19 cellular contexts compared by ENCODE assay signal in the genomic region with DNA sequence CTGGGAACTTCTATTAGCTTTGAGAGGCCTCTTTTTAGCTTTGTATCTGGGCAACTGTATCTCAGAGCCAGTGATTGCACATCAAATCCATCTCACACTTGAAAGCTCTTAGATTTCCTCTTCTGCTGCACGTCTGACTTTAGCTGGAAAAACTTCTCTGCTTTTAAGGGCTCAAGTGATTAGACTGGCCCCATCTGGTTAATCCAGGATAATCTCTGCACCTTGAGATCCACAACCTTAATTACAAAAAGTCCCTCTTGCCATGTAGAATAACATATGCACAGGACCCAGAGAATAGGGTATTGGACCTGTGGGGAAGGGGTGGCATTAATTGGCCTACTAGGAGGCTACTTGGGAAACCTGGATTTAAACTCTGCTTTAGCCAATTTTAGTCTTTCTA.
"Had no signal": no experiment of that assay in that cellular context is flagged by ENCODE, and none has a peak within 500 bp of the region (broad histone marks: within the 10 kb centered on the region; RNA-seq: fewer than 3 reads in every experiment).

No MANE protein-coding gene starts in this region.

- ATAC-seq: effector memory CD8-positive, alpha-beta T cell; gastrocnemius medialis; heart right ventricle; left lobe of liver; mucosa of descending colon; naive thymus-derived CD8-positive, alpha-beta T cell; sciatic nerve had no signal

- H3K27me3 ChIP-seq: esophagus muscularis mucosa, gastrocnemius medialis, heart right ventricle, spleen, stomach had no signal

- H3K36me3 ChIP-seq: esophagus muscularis mucosa, gastrocnemius medialis, heart right ventricle, spleen, stomach, thoracic aorta had no signal

- DNase-seq: effector memory CD8-positive, alpha-beta T cell; gastrocnemius medialis; heart right ventricle; hypothalamus; naive thymus-derived CD8-positive, alpha-beta T cell; posterior cingulate gyrus; spleen; stimulated activated CD4-positive, alpha-beta T cell treated with anti-CD3 and anti-CD28 coated beads, Interleukin-2, amount 100 ng/mL, for 24 hours; stimulated activated CD4-positive, alpha-beta T cell treated with anti-CD3 and anti-CD28 coated beads, Interleukin-4, amount 100 ng/mL, for 4 hours; stimulated activated naive CD4-positive, alpha-beta T cell; stomach; substantia nigra; trophoblast cell had no signal

- H3K27ac ChIP-seq: epithelial cell of prostate, esophagus muscularis mucosa, gastrocnemius medialis, heart right ventricle, spleen, stomach, thoracic aorta had no signal

- H3K4me3 ChIP-seq: esophagus muscularis mucosa, gastrocnemius medialis, heart right ventricle, mucosa of descending colon, spleen, stomach, thoracic aorta had no signal

- H3K9me3 ChIP-seq: esophagus muscularis mucosa, gastrocnemius medialis, heart right ventricle, mucosa of descending colon, spleen, stomach, thoracic aorta had no signal
